8 cellular contexts compared by ENCODE assay signal in the genomic region with DNA sequence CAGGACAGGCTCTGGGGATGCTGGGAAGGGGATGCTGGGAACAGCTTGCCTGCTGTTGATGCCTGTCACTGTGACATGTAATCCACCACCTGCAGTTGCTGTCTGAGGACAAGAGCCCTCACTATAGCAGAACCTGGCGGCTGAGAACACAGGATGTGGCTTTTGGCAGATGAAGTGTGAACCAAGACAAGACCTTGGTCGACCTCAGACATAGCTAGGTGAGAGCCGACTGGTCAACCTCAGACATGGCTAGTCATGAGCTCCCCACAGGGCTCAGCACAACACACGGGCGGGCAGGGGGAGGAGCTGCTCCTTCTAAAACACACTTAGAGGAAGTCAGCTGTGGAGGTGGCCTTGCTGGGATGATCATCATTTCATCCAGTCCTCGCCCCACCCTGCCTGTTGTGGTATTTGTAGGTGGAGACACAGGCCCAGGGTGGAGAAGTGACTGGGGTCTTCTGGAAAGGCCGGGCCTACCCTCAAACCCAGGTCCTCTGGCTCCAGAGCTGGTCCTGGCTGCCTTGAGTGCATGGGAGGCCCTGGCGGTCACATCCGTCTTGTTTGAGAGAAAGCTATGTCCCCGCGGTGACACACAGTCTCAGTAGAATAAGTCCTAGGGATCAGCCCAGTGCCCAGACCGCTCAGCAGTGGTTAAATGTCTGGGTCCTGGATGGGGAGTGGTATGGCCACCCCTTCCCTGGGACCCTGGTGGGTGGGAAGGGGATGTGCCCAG.
A peak's percentile ranks its signal among the peaks of the same experiment; 100 is the strongest.
DNase-seq lines count a peak whose midpoint lies in the region; ATAC-seq lines count a peak whose summit lies in the region.

No MANE protein-coding gene starts in this region.

- H3K4me3 ChIP-seq in BLaER1 treated with 17β-estradiol and CSF1 and Interleukin-3, amounts not matched to agents 10 nM and 100 nM: peak overlapping the region in 9 of 10 experiments; percentile 7 to 46 (median 21); a peak in 14 of 20 replicates

- peak overlapping the region; percentile 25 to 91 (median 83); a peak in 21 of 22 replicates for H3K27ac ChIP-seq in BLaER1 treated with 17β-estradiol and CSF1 and Interleukin-3, amounts not matched to agents 10 nM and 100 nM

- H3K9me3 ChIP-seq in BLaER1 treated with 17β-estradiol and CSF1 and Interleukin-3, amounts not matched to agents 10 nM and 100 nM (replicated peaks in 1 of 11): peaks cover 0 to 5% (median 0%) of the 10 kb centered on the region in 11 experiments; a peak in 1 of 22 replicates

- H3K36me3 ChIP-seq in BLaER1 treated with 17β-estradiol and CSF1 and Interleukin-3, amounts not matched to agents 10 nM and 100 nM: peaks cover 0 to 12% (median 4%) of the 10 kb centered on the region in 11 experiments; a peak in 6 of 22 replicates

- H3K4me1 ChIP-seq in BLaER1 treated with 17β-estradiol and CSF1 and Interleukin-3, amounts not matched to agents 10 nM and 100 nM: peaks cover 72 to 83% (median 76%) of the 10 kb centered on the region in 10 experiments

- no peaks in the 10 kb centered on the region for H3K27me3 ChIP-seq in BLaER1 treated with 17β-estradiol and CSF1 and Interleukin-3, amounts not matched to agents 10 nM and 100 nM

- ATAC-seq in GM19452 (IDR thresholded peaks at IDR 0.05; ENCODE audit: unreplicated experiment) (peak; percentile 91), HG03521 (IDR thresholded peaks at IDR 0.05; ENCODE audit: unreplicated experiment) (peak; percentile 87)

- H3K4me2 ChIP-seq in BLaER1 treated with 17β-estradiol and CSF1 and Interleukin-3, amounts not matched to agents 10 nM and 100 nM: peak overlapping the region; percentile 87 to 99 (median 94)

- peak; percentile 33 to 99 (median 72) for DNase-seq in T-helper 2 cell
- DNase-seq in activated naive CD8-positive, alpha-beta T cell treated with anti-CD3 and anti-CD28 coated beads, Interleukin-2, amount 50 U/mL, for 16 hours (ENCODE audit: low read depth, low spot score): peak; percentile 60
- peak; percentile 66 to 82 for DNase-seq in stimulated activated CD4-positive, alpha-beta T cell treated with anti-CD3 and anti-CD28 coated beads, Interleukin-12 subunit alpha, Interleukin-12 subunit beta, amount 100 ng/mL, for 24 hours (ENCODE audit: low read depth in 2 of 2)
- no peak for DNase-seq in NCI-H187 (lab: John Stamatoyannopoulos, UW)
- no peak for DNase-seq in putamen (ENCODE audit: low spot score)

- peaks cover 0 to 11% (median 0%) of the 10 kb centered on the region in 11 experiments; a peak in 2 of 22 replicates for H4K20me1 ChIP-seq in BLaER1 treated with 17β-estradiol and CSF1 and Interleukin-3, amounts not matched to agents 10 nM and 100 nM

- peak overlapping the region; percentile 19 to 78 (median 74); a peak in 20 of 22 replicates for H3K9ac ChIP-seq in BLaER1 treated with 17β-estradiol and CSF1 and Interleukin-3, amounts not matched to agents 10 nM and 100 nM

Comparison
In these comparisons a context has a peak if more than half of its experiments do, and no peak if none do; other contexts are left out.
1. DNase-seq: peak in T-helper 2 cell (5 of 5), activated naive CD8-positive, alpha-beta T cell treated with anti-CD3 and anti-CD28 coated beads, Interleukin-2, amount 50 U/mL, for 16 hours (single experiment) and stimulated activated CD4-positive, alpha-beta T cell treated with anti-CD3 and anti-CD28 coated beads, Interleukin-12 subunit alpha, Interleukin-12 subunit beta, amount 100 ng/mL, for 24 hours (2 of 2); none in NCI-H187 (0 of 2) and putamen (single experiment).